In genomic region chr17:37406635-37407455, GRCh38 we compare ENCODE assay signal across 8 cellular contexts. TPM values are rescaled to one million over a fixed set of nuclear protein-coding genes. Genes with fewer than 3 reads are reported as not detected.
DNase-seq lines count a peak whose midpoint lies in the region; ATAC-seq and TF ChIP-seq lines count a peak whose summit lies in the region.

Gene ACACA, minus strand, starts transcription at chr17:37406836. Its CDS starts 537 bp downstream, at chr17:37406299.
Gene TADA2A, plus strand, starts transcription at chr17:37406886. Its CDS starts 4,480 bp downstream, at chr17:37411366.

- H3K4me3 ChIP-seq in AG09309 (ENCODE audit: control insufficient read depth, low read depth, low read length) (peak within 1 kb of the TSS; percentile 86), coronary artery (peak within 1 kb of the TSS; percentile 93)

- H3K27ac ChIP-seq in coronary artery: peak within 1 kb of the TSS; percentile 91 to 99

- no peak for DNase-seq in AG09309 (ENCODE audit: low read depth)
- DNase-seq in NCI-H446 treated with DMSO at 0.1 percent for 48 hours (lab: John Stamatoyannopoulos, UW): peak; percentile 52
- peak; percentile 85 for DNase-seq in activated CD4-positive, alpha-beta T cell treated with anti-CD3 and anti-CD28 coated beads for 48 hours
- peak; percentile 89 for DNase-seq in coronary artery (ENCODE audit: low spot score)
- DNase-seq in left lobe of liver (ENCODE audit: low spot score): peak; percentile 94
- peak; percentile 80 to 83 for DNase-seq in stimulated activated CD4-positive, alpha-beta T cell treated with anti-CD3 and anti-CD28 coated beads, Interleukin-2, amount 100 ng/mL, for 24 hours

- TF ChIP-seq CTCF in AG09309 (IDR thresholded peaks at IDR 0.05; ENCODE audit: control insufficient read depth, insufficient read depth, low read depth, low read length, missing control alignments): no peak
- TF ChIP-seq CTCF in coronary artery (IDR thresholded peaks at IDR 0.05): no peak

- ATAC-seq in GM19023 (IDR thresholded peaks at IDR 0.05; ENCODE audit: unreplicated experiment): peak; percentile 83
- ATAC-seq in HG03175 (IDR thresholded peaks at IDR 0.05; ENCODE audit: unreplicated experiment): peak; percentile 87
- ATAC-seq in left lobe of liver: peak; percentile 89

RNA-seq across cellular contexts. Expression of gene ACACA, which starts in this region (rescaled TPM):
- total RNA-seq in left lobe of liver: 37.9 TPM

RNA-seq across cellular contexts. Expression of gene TADA2A, which starts in this region (rescaled TPM):
- total RNA-seq in left lobe of liver: 8.6 TPM
